Comparison of ENCODE assay signal across 14 cellular contexts in the genomic region with DNA sequence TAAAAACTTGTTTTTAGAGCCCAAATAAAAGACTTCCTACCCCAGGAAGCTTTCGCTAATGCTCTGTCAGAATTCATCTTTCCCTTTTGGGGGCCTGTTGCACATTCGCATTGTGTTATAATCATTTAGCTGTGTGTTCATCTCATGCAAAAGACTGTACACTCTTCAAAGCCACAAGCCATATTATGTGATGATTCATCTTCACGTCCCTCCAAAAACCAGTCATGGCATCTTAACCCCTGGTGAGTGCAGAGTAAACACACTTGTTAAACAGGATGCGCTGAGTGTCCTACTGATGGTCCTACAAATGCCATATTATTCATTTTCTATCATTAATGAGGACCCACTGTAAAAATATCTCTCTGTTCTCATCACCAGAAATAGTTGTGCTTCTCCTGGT.
DNase-seq lines count a peak whose midpoint lies in the region; ATAC-seq, FAIRE-seq and TF ChIP-seq lines count a peak whose summit lies in the region.
"Had no signal": no experiment of that assay in that cellular context is flagged by ENCODE, and none has a peak within 500 bp of the region (broad histone marks: within the 10 kb centered on the region; RNA-seq: fewer than 3 reads in every experiment).

No MANE protein-coding gene starts in this region.

- H3K36me3 ChIP-seq in RWPE2 (ENCODE audit: low read depth): no peaks in the 10 kb centered on the region; the same call in 1 of the 2 replicates
- H3K36me3 ChIP-seq: cardiac muscle cell had no signal

- no peak for TF ChIP-seq CTCF in RWPE2 (IDR thresholded peaks at IDR 0.05; ENCODE audit: poor library complexity, severe bottlenecking)
- no peak for TF ChIP-seq CTCF in GM10248 (IDR thresholded peaks at IDR 0.05; ENCODE audit: control extremely low read depth, extremely low read depth, low read depth, missing control alignments)

- CTCF ChIA-PET in GM10248 (lab: Yijun Ruan, JAX): interaction anchor here (1.2 to 2.4 kb wide), 2 partner anchors 12 to 17 kb away, joined by 3 to 6 read pairs; no protein-coding TSS in a partner anchor

- ATAC-seq in GM18868 (IDR thresholded peaks at IDR 0.05; ENCODE audit: unreplicated experiment): peak; percentile 47
- ATAC-seq in RWPE2 (ENCODE audit: low read depth): peak; percentile 69
- ATAC-seq in HG02970 (IDR thresholded peaks at IDR 0.05; ENCODE audit: low FRiP score, unreplicated experiment): no peak
- no peak for ATAC-seq in activated CD4-positive, CD25-positive, alpha-beta regulatory T cell treated with anti-CD3 and anti-CD28 coated beads, Interleukin-2, amount 50 U/mL, for 24 hours

- FAIRE-seq in GM12892 (lab: Jason Lieb, UNC): no peak

- TF ChIP-seq POLR2A in GM12892 (IDR thresholded peaks at IDR 0.05; ENCODE audit: low read depth, low read length): no peak

- POLR2A ChIA-PET in GM10248 (lab: Yijun Ruan, JAX): no interaction called here

- peaks cover 19% of the 10 kb centered on the region for H3K4me1 ChIP-seq in RWPE2 (ENCODE audit: insufficient read depth, poor library complexity, severe bottlenecking)

- H3K4me3 ChIP-seq in RWPE2 (ENCODE audit: severe bottlenecking): no peak overlapping the region
- H3K4me3 ChIP-seq: cardiac muscle cell had no signal

- DNase-seq in ACHN: peak; percentile 39
- DNase-seq in RWPE2 (ENCODE audit: low spot score): no peak
- DNase-seq in fibroblast of peridontal ligament (ENCODE audit: extremely low read depth): peak; percentile 90
- no peak for DNase-seq in GM10248 (ENCODE audit: extremely low spot score)
- no peak for DNase-seq in GM12892 (ENCODE audit: insufficient read length)
- DNase-seq: activated CD4-positive, CD25-positive, alpha-beta regulatory T cell; activated T-cell treated with anti-CD3 and anti-CD28 coated beads, Interleukin-2, amount 50 U/mL, for 1 hour; midbrain; NCI-H146; stimulated activated CD4-positive, alpha-beta T cell treated with anti-CD3 and anti-CD28 coated beads, Interleukin-4, amount 100 ng/mL, for 24 hours had no signal

- no peak overlapping the region for H3K27ac ChIP-seq in RWPE2 (ENCODE audit: poor library complexity, severe bottlenecking)
- H3K27ac ChIP-seq: cardiac muscle cell had no signal

- in situ Hi-C loops in ACHN (cut with HindIII; ENCODE audit: low pct_ligation_motif_present, low pct_unique_long_range_greater_than_20kb, low sequenced_read_pairs): no loop called here

- no peaks in the 10 kb centered on the region for H3K9me3 ChIP-seq in RWPE2 (ENCODE audit: severe bottlenecking)

- H3K27me3 ChIP-seq in RWPE2 (ENCODE audit: insufficient read depth, poor library complexity, severe bottlenecking): no peaks in the 10 kb centered on the region
- H3K27me3 ChIP-seq: cardiac muscle cell had no signal

Comparison
In these comparisons a context has a peak if more than half of its experiments do, and no peak if none do; other contexts are left out.
1. DNase-seq: peak in ACHN (single experiment) and fibroblast of peridontal ligament (single experiment); none in RWPE2 (single experiment), GM10248 (single experiment) and GM12892 (single experiment).
2. ATAC-seq: peak in GM18868 (single experiment) and RWPE2 (single experiment); none in HG02970 (single experiment) and activated CD4-positive, CD25-positive, alpha-beta regulatory T cell treated with anti-CD3 and anti-CD28 coated beads, Interleukin-2, amount 50 U/mL, for 24 hours (0 of 2).